ENCODE assay signal across 10 cellular contexts in genomic region chr15:64693134-64693533, GRCh38.
DNase-seq lines count a peak whose midpoint lies in the region; ATAC-seq, FAIRE-seq and TF ChIP-seq lines count a peak whose summit lies in the region.
"Had no signal": no experiment of that assay in that cellular context is flagged by ENCODE, and none has a peak within 500 bp of the region (broad histone marks: within the 10 kb centered on the region; RNA-seq: fewer than 3 reads in every experiment).

No MANE protein-coding gene starts in this region.

- DNase-seq in A549 (ENCODE audit: low read depth in 1 of 2, low spot score in 1 of 2) (peak in 1 of 2 experiments; percentile 57), HuH-7 (ENCODE audit: low spot score) (peak; percentile 36), midbrain (lab: John Stamatoyannopoulos, UW) (peak; percentile 38), NCI-H2081 treated with DMSO at 0.1 percent for 48 hours (lab: John Stamatoyannopoulos, UW) (no peak)
- DNase-seq: activated effector memory CD4-positive, alpha-beta T cell treated with Interleukin-2 at 50 U/mL for 16 hours had no signal

- POLR2A ChIA-PET in A549 (lab: Yijun Ruan, JAX), result interaction anchor here (1.0 kb wide), 1 partner anchor 11 kb away, joined by 4 read pairs; no protein-coding TSS in a partner anchor

- FAIRE-seq in A549 (lab: Jason Lieb, UNC), result no peak
- FAIRE-seq: G401.6 had no signal

- H3K27me3 Mint-ChIP-seq in dendritic cell treated with granulocyte-macrophage colony-stimulating factor and Interleukin-4, amounts not matched to agents 40 ng/mL and 50 ng/mL, for 4 days, result no peaks in the 10 kb centered on the region

- H3K9me3 ChIP-seq in A549, result no peaks in the 10 kb centered on the region

- WGBS in A549 (ENCODE audit: missing lambda C conversion rate), result 35% methylated on average over 5 of the region's 5 CpGs

- ATAC-seq in A549 (peak; percentile 65 to 78), GM21515 (IDR thresholded peaks at IDR 0.05; ENCODE audit: unreplicated experiment) (no peak), GM18909 (IDR thresholded peaks at IDR 0.05; ENCODE audit: poor library complexity, unreplicated experiment) (no peak), GM18519 (IDR thresholded peaks at IDR 0.05; ENCODE audit: low FRiP score, unreplicated experiment) (no peak)

- TF ChIP-seq POLR2A in A549 (IDR thresholded peaks at IDR 0.05; ENCODE audit: low read length), result no peak

- no peaks in the 10 kb centered on the region for H3K9me3 Mint-ChIP-seq in dendritic cell treated with granulocyte-macrophage colony-stimulating factor and Interleukin-4, amounts not matched to agents 40 ng/mL and 50 ng/mL, for 4 days

- H3K4me2 ChIP-seq in A549, result peak overlapping the region; percentile 18; the same call in 2 of the 3 replicates

- TF ChIP-seq CTCF in A549 (IDR thresholded peaks at IDR 0.05), result no peak

- CTCF ChIA-PET in A549 (lab: Yijun Ruan, JAX), result interaction anchor here (10.1 to 27.3 kb wide), 2 partner anchors 10 to 32 kb away, joined by 187 to 1052 read pairs; no protein-coding TSS in a partner anchor

- H3K4me1 ChIP-seq in A549, result peaks cover 24% of the 10 kb centered on the region

- no peak for TF ChIP-seq EP300 in A549 (IDR thresholded peaks at IDR 0.05)

- H3K4me3 ChIP-seq in A549, result no peak overlapping the region

- H3K36me3 Mint-ChIP-seq in dendritic cell treated with granulocyte-macrophage colony-stimulating factor and Interleukin-4, amounts not matched to agents 40 ng/mL and 50 ng/mL, for 4 days (ENCODE audit: low read depth), result peaks cover 77% of the 10 kb centered on the region

- TF ChIP-seq RAD21 in A549 (conservative IDR thresholded peaks at IDR 0.05 in 1 of 2, IDR thresholded peaks at IDR 0.05 in 1 of 2), result no peak

- peak overlapping the region in 1 of 2 experiments; percentile 59; a peak in 3 of 6 replicates for H3K27ac ChIP-seq in A549

- peak overlapping the region; percentile 91 for H3K27ac Mint-ChIP-seq in dendritic cell treated with granulocyte-macrophage colony-stimulating factor and Interleukin-4, amounts not matched to agents 40 ng/mL and 50 ng/mL, for 4 days

- intact Hi-C loops in dendritic cell treated with granulocyte-macrophage colony-stimulating factor and Interleukin-4, amounts not matched to agents 40 ng/mL and 50 ng/mL, for 4 days (cut with micrococcal nuclease), result no loop called here

- no peak overlapping the region for H3K4me3 Mint-ChIP-seq in dendritic cell treated with granulocyte-macrophage colony-stimulating factor and Interleukin-4, amounts not matched to agents 40 ng/mL and 50 ng/mL, for 4 days

- peaks cover 82% of the 10 kb centered on the region for H3K4me1 Mint-ChIP-seq in dendritic cell treated with granulocyte-macrophage colony-stimulating factor and Interleukin-4, amounts not matched to agents 40 ng/mL and 50 ng/mL, for 4 days (ENCODE audit: low read depth)

TF ChIP-seq in A549, 52 proteins besides CTCF, POLR2A, EP300 and RAD21:
- TF ChIP-seq RNF2 (IDR thresholded peaks at IDR 0.05; ENCODE audit: borderline replicate concordance, low read depth), result no peak
- no peak for TF ChIP-seq RFX5 (IDR thresholded peaks at IDR 0.05)
- no peak for TF ChIP-seq MYC (IDR thresholded peaks at IDR 0.05; ENCODE audit: borderline replicate concordance, low read length)
- no peak for TF ChIP-seq TFCP2L1 (CRISPR knock-in tag; IDR thresholded peaks at IDR 0.05)
- no peak for TF ChIP-seq PHF8 (IDR thresholded peaks at IDR 0.05; ENCODE audit: borderline replicate concordance, low read depth)
- no peak for TF ChIP-seq SREBF2 (IDR thresholded peaks at IDR 0.05)
- no peak for TF ChIP-seq ELK1 (IDR thresholded peaks at IDR 0.05; ENCODE audit: low read depth, low read length)
- no peak for TF ChIP-seq EHMT2 (IDR thresholded peaks at IDR 0.05; ENCODE audit: low read depth)
- no peak for TF ChIP-seq ATOH8 (CRISPR knock-in tag; IDR thresholded peaks at IDR 0.05; ENCODE audit: low read depth)
- no peak for TF ChIP-seq HES2 (IDR thresholded peaks at IDR 0.05)
- TF ChIP-seq CEBPB (IDR thresholded peaks at IDR 0.05), result no peak
- no peak for TF ChIP-seq JUNB (IDR thresholded peaks at IDR 0.05)
- TF ChIP-seq NR3C1 (IDR thresholded peaks at IDR 0.05), result no peak
- TF ChIP-seq CHD4 (IDR thresholded peaks at IDR 0.05; ENCODE audit: borderline replicate concordance), result no peak
- no peak for TF ChIP-seq RCOR1 (IDR thresholded peaks at IDR 0.05; ENCODE audit: low read depth, low read length)

Comparison
In these comparisons a context has a peak if more than half of its experiments do, and no peak if none do; other contexts are left out.
1. ATAC-seq: peak in A549 (2 of 2); none in GM21515 (single experiment), GM18909 (single experiment) and GM18519 (single experiment).